In genomic region chr10:61662794-61663259, GRCh38 we compare ENCODE assay signal across 8 cellular contexts. TPM values are rescaled to one million over a fixed set of nuclear protein-coding genes. Genes with fewer than 3 reads are reported as not detected.
A peak's percentile ranks its signal among the peaks of the same experiment; 100 is the strongest.
DNase-seq lines count a peak whose midpoint lies in the region; ATAC-seq and TF ChIP-seq lines count a peak whose summit lies in the region.

A gene with protein sequence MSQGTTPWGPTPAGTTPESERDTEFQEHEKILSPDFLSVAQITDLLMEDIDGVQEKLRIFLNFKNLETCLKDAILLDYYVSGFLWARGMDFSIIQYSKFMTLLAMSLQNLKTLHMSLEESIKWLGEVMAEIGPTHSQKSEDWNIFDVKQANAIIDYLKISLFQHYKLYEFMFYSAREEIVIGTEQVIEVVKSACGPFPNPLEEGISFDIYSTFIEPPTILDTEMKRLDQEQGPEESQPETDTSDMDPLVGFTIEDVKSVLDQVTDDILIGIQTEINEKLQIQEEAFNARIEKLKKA (plus strand): TSS chr10:61662929. CDS start chr10:61662973, 44 bp downstream.

- in situ Hi-C loops in GM23248 (cut with MboI): no loop called here

- H3K9ac ChIP-seq in GM23248: peak within 1 kb of the TSS; percentile 69

- H3K4me2 ChIP-seq in GM23248 (ENCODE audit: unreplicated experiment): peak within 1 kb of the TSS; percentile 58

- 0 out of 2 replicates have a peak within 1 kb of the TSS, but pooled peaks have one; percentile 1 for H3K27ac ChIP-seq in GM23248

- H3K27me3 ChIP-seq in GM23248 (replicated peaks; ENCODE audit: insufficient read depth): no peaks in the 10 kb centered on the region

- 1% methylated on average over 39 to 48 of the region's 51 CpGs for WGBS in GM23248 (ENCODE audit: low coverage in 1 of 2, low lambda C conversion rate in 2 of 2, missing lambda C conversion rate in 2 of 2), 2 experiments

- H3K79me2 ChIP-seq in GM23248 (ENCODE audit: insufficient read depth): no peaks in the 10 kb centered on the region

- no peak for ATAC-seq in HG03571 (IDR thresholded peaks at IDR 0.05; ENCODE audit: unreplicated experiment)
- no peak for ATAC-seq in HG03432 (IDR thresholded peaks at IDR 0.05; ENCODE audit: unreplicated experiment)
- ATAC-seq in HG02588 (IDR thresholded peaks at IDR 0.05; ENCODE audit: unreplicated experiment): no peak

- H3K9me3 ChIP-seq in GM23248 (ENCODE audit: low read depth): no peaks in the 10 kb centered on the region

- TF ChIP-seq CTCF in fibroblast of villous mesenchyme (IDR thresholded peaks at IDR 0.05; ENCODE audit: insufficient read depth, low read depth, low read length): peak; percentile 29

- no peaks in the 10 kb centered on the region for H4K20me1 ChIP-seq in GM23248 (ENCODE audit: insufficient read depth)

- H3K36me3 ChIP-seq in GM23248 (ENCODE audit: low read depth): no peaks in the 10 kb centered on the region

- no peaks in the 10 kb centered on the region for H3K4me1 ChIP-seq in GM23248 (ENCODE audit: insufficient read depth)

- H2AFZ ChIP-seq in GM23248: peak within 1 kb of the TSS; percentile 89

- no peaks in the 10 kb centered on the region for H3F3A ChIP-seq in GM23248 (ENCODE audit: insufficient read depth)

- DNase-seq in GM23248: peak; percentile 80
- DNase-seq in SHP77 treated with DMSO at 0.1 percent for 48 hours (lab: John Stamatoyannopoulos, UW): peak; percentile 27
- DNase-seq in fibroblast of villous mesenchyme (ENCODE audit: low read depth): peak; percentile 63
- DNase-seq in myocyte (ENCODE audit: low read depth): peak; percentile 80
- DNase-seq in activated CD8-positive, alpha-beta memory T cell treated with anti-CD3 and anti-CD28 coated beads, Interleukin-2, amount 50 U/mL, for 48 hours: no peak

- H3K9me2 ChIP-seq in GM23248 (ENCODE audit: insufficient read depth): no peaks in the 10 kb centered on the region

- H3K4me3 ChIP-seq in GM23248 (peak within 1 kb of the TSS; percentile 78), fibroblast of villous mesenchyme (ENCODE audit: low read depth, low read length) (peak within 1 kb of the TSS; percentile 72)

RNA-seq across cellular contexts. Expression of the gene that starts here (rescaled TPM):
- total RNA-seq in GM23248 (2014; rRNA removed; shearing (Covaris generic)): 0.22 and 0.25 TPM in 2 replicates
- 1.1 and 1.2 TPM in 2 replicates for polyA plus RNA-seq in GM23248 (2016; fragmentation: Nextera tagmentation; extraction: Ambion mirVana)
- total RNA-seq in fibroblast of villous mesenchyme (0.43 and 3.2 TPM in 2 replicates), myocyte (0.13 and 0.99 TPM in 2 replicates)
- polyA plus RNA-seq in myocyte (2012): 0.19 TPM

Comparison
In these comparisons a context has a peak if more than half of its experiments do, and no peak if none do; other contexts are left out.
1. Peak in DNase-seq in myocyte; RNA of the gene not detected or under 1 TPM.